ENCODE assay signal across 1 cellular context in genomic region chr3:67648701-67649100, GRCh38.
TF ChIP-seq lines count a peak whose summit lies in the region.

No MANE protein-coding gene starts in this region.

TF ChIP-seq in WTC11, 78 proteins besides CTCF, POLR2A, EP300 and RAD21 (continued from another document):
- no peak for TF ChIP-seq CDX4 (CRISPR knock-in tag; IDR thresholded peaks at IDR 0.05; ENCODE audit: borderline replicate concordance)
- TF ChIP-seq IRF1 (CRISPR knock-in tag; IDR thresholded peaks at IDR 0.05): no peak
- no peak for TF ChIP-seq ESRRA (CRISPR knock-in tag; IDR thresholded peaks at IDR 0.05; ENCODE audit: borderline replicate concordance)
- TF ChIP-seq CREM (CRISPR knock-in tag; IDR thresholded peaks at IDR 0.05): no peak
TF ChIP-seq in WTC11: peak in this region for 0.
